In genomic region chr1:32220746-32221580, GRCh38 we compare ENCODE assay signal across 8 cellular contexts. TPM values are rescaled to one million over a fixed set of nuclear protein-coding genes. Genes with fewer than 3 reads are reported as not detected.
DNase-seq lines count a peak whose midpoint lies in the region; ATAC-seq, FAIRE-seq and TF ChIP-seq lines count a peak whose summit lies in the region.

No MANE protein-coding gene starts in this region.

- no peak for FAIRE-seq in pancreas (lab: Jason Lieb, UNC)

- TF ChIP-seq CTCF in OCI-LY1 (IDR thresholded peaks at IDR 0.05; ENCODE audit: low read length) (no peak), pancreas (IDR thresholded peaks at IDR 0.05) (no peak)

- peaks cover 15% of the 10 kb centered on the region for H3K79me2 ChIP-seq in OCI-LY1 (ENCODE audit: insufficient read depth, low read length)

- peak overlapping the region; percentile 62 for H3K4me2 ChIP-seq in OCI-LY1 (ENCODE audit: low read length)

- H3K27me3 ChIP-seq in OCI-LY1 (ENCODE audit: insufficient read depth, low read length): no peaks in the 10 kb centered on the region
- H3K27me3 ChIP-seq in pancreas: no peaks in the 10 kb centered on the region

- H3K27ac ChIP-seq in OCI-LY1 (ENCODE audit: low read depth, low read length, poor library complexity, severe bottlenecking): peak overlapping the region; percentile 73
- peak overlapping the region; percentile 72 for H3K27ac ChIP-seq in epithelial cell of prostate
- no peak overlapping the region for H3K27ac ChIP-seq in pancreas

- DNase-seq in DMS79 treated with DMSO at 0.1 percent for 48 hours (lab: John Stamatoyannopoulos, UW) (peak; percentile 91), epithelial cell of prostate (ENCODE audit: low read depth, low spot score) (no peak), pancreas (no peak), UCSD-AML1 (lab: John Stamatoyannopoulos, UW; ENCODE audit: unreplicated experiment) (no peak), NCI-H1417 treated with DMSO at 0.1 percent for 48 hours (lab: John Stamatoyannopoulos, UW) (no peak)
- DNase-seq in stimulated activated CD4-positive, alpha-beta T cell treated with anti-CD3 and anti-CD28 coated beads, Interleukin-15, amount 100 ng/mL, for 24 hours: no peak

- WGBS in pancreas, 2 donors: 87 to 88% methylated on average over 4 of the region's 4 CpGs

- H3K9me3 ChIP-seq in OCI-LY1 (ENCODE audit: low read length) (no peaks in the 10 kb centered on the region), pancreas (no peaks in the 10 kb centered on the region)

- no peak overlapping the region for H2AFZ ChIP-seq in OCI-LY1 (ENCODE audit: low read length)

- intact Hi-C loops in pancreas (cut with DNase I): no loop called here

- peak overlapping the region; percentile 84; the same call in 1 of the 2 replicates for H3K9ac ChIP-seq in OCI-LY1 (ENCODE audit: low read length)

- H4K20me1 ChIP-seq in OCI-LY1 (ENCODE audit: insufficient read depth, low read length): no peaks in the 10 kb centered on the region

- H3K36me3 ChIP-seq in OCI-LY1 (ENCODE audit: insufficient read depth, low read length): peaks cover 33% of the 10 kb centered on the region
- H3K36me3 ChIP-seq in pancreas: peaks cover 0 to 14% (median 0%) of the 10 kb centered on the region in 3 donors

- peak overlapping the region; percentile 84 for H3K4me3 ChIP-seq in OCI-LY1 (ENCODE audit: low read depth, low read length, poor library complexity, severe bottlenecking)
- H3K4me3 ChIP-seq in pancreas: peak overlapping the region; percentile 49 to 88 (median 79)

- peaks cover 31% of the 10 kb centered on the region for H3K4me1 ChIP-seq in OCI-LY1 (ENCODE audit: insufficient read depth, low read length, severe bottlenecking)
- H3K4me1 ChIP-seq in pancreas: peaks cover 7 to 20% (median 15%) of the 10 kb centered on the region in 3 donors

- H3K9me2 ChIP-seq in OCI-LY1 (ENCODE audit: low read depth, low read length): no peaks in the 10 kb centered on the region

- H3F3A ChIP-seq in OCI-LY1 (ENCODE audit: insufficient read depth, low read length): no peaks in the 10 kb centered on the region

- ATAC-seq in pancreas: no peak
- no peak for ATAC-seq in HG02840 (IDR thresholded peaks at IDR 0.05; ENCODE audit: low FRiP score, unreplicated experiment)

RNA-seq across cellular contexts. Expression of gene TMEM234, which starts 1.2 kb away (rescaled TPM):
- 10 to 100 TPM in 1 of 6 donors, 1 to 10 TPM in 5; 6.2 to 15.2 (median 8.2) TPM for total RNA-seq in pancreas
- 10 to 100 TPM; 19.2 to 23.5 TPM for polyA plus RNA-seq in pancreas

RNA-seq across cellular contexts. Expression of gene EIF3I, which starts 1.2 kb away (rescaled TPM):
- 100 to 1,000 TPM in 1 of 6 donors, 10 to 100 TPM in 5; 63.4 to 101 (median 81.0) TPM for total RNA-seq in pancreas
- 100 to 1,000 TPM in 1 of 2 donors, 10 to 100 TPM in 1; 82.0 to 107 TPM for polyA plus RNA-seq in pancreas

RNA-seq across cellular contexts. Expression of gene DCDC2B, which starts 12.1 kb away (rescaled TPM):
- not detected for total RNA-seq in pancreas
- polyA plus RNA-seq in pancreas: under 1 TPM; 0.05 to 0.11 TPM

RNA-seq across cellular contexts. Expression of gene IQCC, which starts 15.5 kb away (rescaled TPM):
- 1 to 10 TPM; 1.1 to 1.7 (median 1.2) TPM for total RNA-seq in pancreas
- 1 to 10 TPM; 4.1 to 5.5 TPM for polyA plus RNA-seq in pancreas

RNA-seq across cellular contexts. Expression of gene CCDC28B, which starts 20.6 kb away (rescaled TPM):
- 1 to 10 TPM; 1.6 to 4.7 (median 3.0) TPM for total RNA-seq in pancreas
- 1 to 10 TPM; 8.4 to 8.5 TPM for polyA plus RNA-seq in pancreas

Comparison
In these comparisons a context has a peak if more than half of its experiments do, and no peak if none do; other contexts are left out.
1. H3K27ac ChIP-seq: peak in OCI-LY1 (single experiment) and epithelial cell of prostate (single experiment); none in pancreas (0 of 4).